In the genomic region with DNA sequence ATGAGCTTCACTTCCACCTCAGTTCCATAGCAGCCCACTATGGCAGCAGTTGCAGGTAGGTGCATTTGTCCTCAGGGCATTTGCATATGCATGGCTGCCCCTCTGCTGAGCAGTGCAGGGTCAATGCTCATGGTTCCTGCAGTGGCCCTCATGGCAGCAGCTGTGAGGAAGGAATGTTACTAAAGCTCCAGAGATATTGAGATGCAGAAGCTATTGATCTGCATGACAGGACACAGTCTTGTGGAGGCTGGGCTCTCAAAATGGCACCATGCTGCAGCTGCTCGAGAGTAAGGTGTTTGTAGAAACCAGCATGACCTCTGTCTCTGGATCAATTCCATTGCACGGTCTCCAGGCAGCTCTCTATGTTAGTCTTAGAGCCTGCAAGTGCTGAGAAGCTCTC, we compare ENCODE assay signal across 25 cellular contexts.
DNase-seq lines count a peak whose midpoint lies in the region; ATAC-seq and TF ChIP-seq lines count a peak whose summit lies in the region.
"Had no signal": no experiment of that assay in that cellular context is flagged by ENCODE, and none has a peak within 500 bp of the region (broad histone marks: within the 10 kb centered on the region; RNA-seq: fewer than 3 reads in every experiment).

No MANE protein-coding gene starts in this region.

- peak overlapping the region; percentile 53 for H3K27ac Mint-ChIP-seq in glutamatergic neuron (ENCODE audit: unreplicated experiment)
- H3K27ac Mint-ChIP-seq: CD14-positive monocyte; CD8-positive, alpha-beta memory T cell had no signal

- intact Hi-C loops in IMR-90 (cut with micrococcal nuclease), result no loop called here

- H2BK20ac ChIP-seq in IMR-90 (ENCODE audit: low read depth, low read length), result no peak overlapping the region

- DNase-seq in ELF-1 (ENCODE audit: low read depth, low spot score) (peak; percentile 27), IMR-90 (no peak), glutamatergic neuron (peak; percentile 25), mesenchymal stem cell (no peak), NCI-H774 (lab: John Stamatoyannopoulos, UW) (no peak)
- DNase-seq: 8988T; ACHN; BE2C; CD8-positive, alpha-beta memory T cell; DMS 273 treated with DMSO at 0.1 percent for 48 hours; DMS79 treated with DMSO at 0.1 percent for 48 hours; H7; KBM-7; NCI-H1105 treated with DMSO at 0.1 percent for 48 hours; NCI-H1694; NCI-H2029 treated with DMSO at 0.1 percent for 48 hours; NCI-H446 treated with DMSO at 0.1 percent for 48 hours; NCI-H526; OCI-M1; Peyer's patch; SIG-M5 had no signal

- CTCF ChIA-PET in IMR-90 (lab: Yijun Ruan, JAX), result no interaction called here

- peak overlapping the region; percentile 44; the same call in 1 of the 3 replicates for H2BK15ac ChIP-seq in IMR-90 (ENCODE audit: low read depth, low read length)
- H2BK15ac ChIP-seq in mesenchymal stem cell (ENCODE audit: low read depth, poor library complexity, severe bottlenecking), result no peak overlapping the region

- no peaks in the 10 kb centered on the region for H3K9me3 ChIP-seq in IMR-90 (ENCODE audit: control insufficient read depth, insufficient read depth, low read length)
- H3K9me3 ChIP-seq in mesenchymal stem cell (ENCODE audit: control insufficient read depth, low read length), result no peaks in the 10 kb centered on the region
- H3K9me3 ChIP-seq: BE2C, Peyer's patch had no signal

- ATAC-seq in IMR-90 (ENCODE audit: low read depth) (no peak), GM21619 (IDR thresholded peaks at IDR 0.05; ENCODE audit: unreplicated experiment) (no peak), GM21360 (IDR thresholded peaks at IDR 0.05; ENCODE audit: unreplicated experiment) (no peak)

- POLR2A ChIA-PET in IMR-90 (lab: Charles Lee; ENCODE audit: unreplicated experiment), result no interaction called here

- H2BK120ac ChIP-seq in IMR-90 (ENCODE audit: low read depth, low read length), result no peak overlapping the region; the same call in 1 of the 2 replicates
- H2BK120ac ChIP-seq in mesenchymal stem cell (ENCODE audit: low read depth, low read length), result no peak overlapping the region

- TF ChIP-seq RAD21 in IMR-90 (IDR thresholded peaks at IDR 0.05; ENCODE audit: low read length), result no peak

- H4K8ac ChIP-seq in IMR-90 (ENCODE audit: low read depth in 2 of 2, low read length in 2 of 2) (no peak overlapping the region), mesenchymal stem cell (ENCODE audit: low read length) (peak overlapping the region; percentile 19)

- H2AFZ ChIP-seq in IMR-90 (replicated peaks; ENCODE audit: low read length, poor library complexity), result peak overlapping the region; percentile 48
- H2AFZ ChIP-seq in mesenchymal stem cell (ENCODE audit: low read depth, low read length), result no peak overlapping the region

- H4K5ac ChIP-seq in IMR-90 (ENCODE audit: low read depth, low read length), result no peak overlapping the region

- H3K9me1 ChIP-seq in IMR-90 (ENCODE audit: insufficient read depth, low read length), result no peaks in the 10 kb centered on the region

- H3K56ac ChIP-seq in IMR-90 (ENCODE audit: extremely low read depth, insufficient read depth, low read length), result no peak overlapping the region

- peaks cover 4% of the 10 kb centered on the region for H3K27me3 Mint-ChIP-seq in glutamatergic neuron (ENCODE audit: unreplicated experiment)

- H2AK5ac ChIP-seq in IMR-90 (ENCODE audit: low read depth, low read length) (peak overlapping the region; percentile 37; the same call in 1 of the 2 replicates), mesenchymal stem cell (ENCODE audit: low read length, severe bottlenecking) (no peak overlapping the region)

- peaks cover 8% of the 10 kb centered on the region for H3K9me3 Mint-ChIP-seq in glutamatergic neuron (ENCODE audit: unreplicated experiment)

- peak overlapping the region in 1 of 2 experiments; percentile 29 for H2BK12ac ChIP-seq in mesenchymal stem cell (ENCODE audit: low read length in 2 of 2)

- no peak overlapping the region for H3K27ac ChIP-seq in IMR-90 (ENCODE audit: insufficient read depth, low read length)
- H3K27ac ChIP-seq in mesenchymal stem cell (ENCODE audit: low read length, poor library complexity, severe bottlenecking), result no peak overlapping the region
- H3K27ac ChIP-seq: Peyer's patch, SK-N-MC had no signal

- no peak overlapping the region for H2BK5ac ChIP-seq in IMR-90 (ENCODE audit: low read depth, low read length, poor library complexity, severe bottlenecking)
- H2BK5ac ChIP-seq in mesenchymal stem cell (ENCODE audit: low read depth, low read length, poor library complexity, severe bottlenecking), result no peak overlapping the region

- H3K23ac ChIP-seq in IMR-90 (ENCODE audit: low read depth, low read length), result no peak overlapping the region
- H3K23ac ChIP-seq in mesenchymal stem cell (ENCODE audit: low read length in 2 of 2), result no peak overlapping the region

- no peak overlapping the region for H3K9ac ChIP-seq in IMR-90 (ENCODE audit: low read depth, low read length)
- H3K9ac ChIP-seq in mesenchymal stem cell (ENCODE audit: low read length), result no peak overlapping the region

- no peak overlapping the region for H2AK9ac ChIP-seq in IMR-90 (replicated peaks; ENCODE audit: low read depth, low read length, poor library complexity)

- H3K4me2 ChIP-seq in IMR-90 (ENCODE audit: low read depth, low read length), result no peak overlapping the region
- H3K4me2 ChIP-seq in mesenchymal stem cell (ENCODE audit: low read length, poor library complexity, severe bottlenecking), result no peak overlapping the region

- H3K4me1 ChIP-seq in IMR-90 (ENCODE audit: control insufficient read depth, insufficient read depth, low read length) (peaks cover 1% of the 10 kb centered on the region; the same call in 1 of the 2 replicates), mesenchymal stem cell (ENCODE audit: control insufficient read depth, insufficient read depth, low read depth, low read length) (peaks cover 2% of the 10 kb centered on the region)
- H3K4me1 ChIP-seq: BE2C, Peyer's patch had no signal

- no peak for TF ChIP-seq POLR2A in IMR-90 (IDR thresholded peaks at IDR 0.05; ENCODE audit: low read depth, low read length)

- H3K4ac ChIP-seq in IMR-90 (ENCODE audit: low read depth, low read length), result no peak overlapping the region
- H3K4ac ChIP-seq in mesenchymal stem cell (ENCODE audit: low read depth in 1 of 2, low read length in 2 of 2), result no peak overlapping the region

- H3K27me3 ChIP-seq in IMR-90 (ENCODE audit: control insufficient read depth, insufficient read depth, low read length) (no peaks in the 10 kb centered on the region), mesenchymal stem cell (ENCODE audit: control insufficient read depth in 1 of 2, insufficient read depth in 1 of 2, low read length in 2 of 2) (no peaks in the 10 kb centered on the region)
- H3K27me3 ChIP-seq: BE2C, Peyer's patch had no signal

- no peak overlapping the region for H3K14ac ChIP-seq in IMR-90 (replicated peaks; ENCODE audit: low read depth, low read length)
- H3K14ac ChIP-seq in mesenchymal stem cell (ENCODE audit: low read length in 2 of 2), result no peak overlapping the region

- dilution Hi-C loops in IMR-90 (cut with HindIII; ENCODE audit: low sequenced_read_pairs, unreplicated experiment), result no loop called here

- H4K91ac ChIP-seq in IMR-90 (ENCODE audit: insufficient read depth, low read depth, low read length) (no peak overlapping the region), mesenchymal stem cell (ENCODE audit: low read length) (no peak overlapping the region)

- no peaks in the 10 kb centered on the region for H3K79me1 ChIP-seq in IMR-90 (ENCODE audit: low read depth in 1 of 2, low read length in 2 of 2)
- H3K79me1 ChIP-seq in mesenchymal stem cell (replicated peaks; ENCODE audit: low read length, poor library complexity, severe bottlenecking), result no peaks in the 10 kb centered on the region

- no peaks in the 10 kb centered on the region for H3K36me3 ChIP-seq in IMR-90 (ENCODE audit: control insufficient read depth, insufficient read depth, low read length)
- H3K36me3 ChIP-seq in mesenchymal stem cell (ENCODE audit: control insufficient read depth in 1 of 2, insufficient read depth in 2 of 2, low read depth in 1 of 2, low read length in 2 of 2), result no peaks in the 10 kb centered on the region
- H3K36me3 ChIP-seq: BE2C, Peyer's patch had no signal

- BruUV-seq in IMR-90 (replicated peaks; lab: Mats Ljungman, UMichigan), result no TSS peak

- H4K20me1 ChIP-seq in IMR-90 (ENCODE audit: insufficient read depth, low read length), result no peaks in the 10 kb centered on the region

- no peak overlapping the region for H3K18ac ChIP-seq in IMR-90 (ENCODE audit: low read depth, low read length)
- H3K18ac ChIP-seq in mesenchymal stem cell (ENCODE audit: low read depth in 1 of 2, low read length in 2 of 2), result peak overlapping the region in 1 of 2 experiments; percentile 54

- H3K4me1 Mint-ChIP-seq in glutamatergic neuron (ENCODE audit: low read depth, unreplicated experiment), result peaks cover 23% of the 10 kb centered on the region
- H3K4me1 Mint-ChIP-seq: CD14-positive monocyte; CD8-positive, alpha-beta memory T cell had no signal

- in situ Hi-C loops in IMR-90 (cut with MboI; ENCODE audit: low sequenced_read_pairs), result no loop called here

- no peaks in the 10 kb centered on the region for H3K36me3 Mint-ChIP-seq in glutamatergic neuron (ENCODE audit: unreplicated experiment)
- H3K36me3 Mint-ChIP-seq: CD14-positive monocyte; CD8-positive, alpha-beta memory T cell had no signal

- TF ChIP-seq CTCF in IMR-90 (conservative IDR thresholded peaks at IDR 0.05; ENCODE audit: low read depth, low read length), result no peak
- TF ChIP-seq CTCF in glutamatergic neuron (IDR thresholded peaks at IDR 0.05; ENCODE audit: partially characterized antibody, unreplicated experiment), result no peak

- H3K4me3 ChIP-seq in IMR-90 (ENCODE audit: insufficient read depth, low read depth, low read length) (no peak overlapping the region), mesenchymal stem cell (ENCODE audit: insufficient read depth in 1 of 2, low read depth in 1 of 2, low read length in 2 of 2) (no peak overlapping the region)
- H3K4me3 ChIP-seq: Peyer's patch, SK-N-MC had no signal

- H3K4me3 Mint-ChIP-seq in glutamatergic neuron (ENCODE audit: unreplicated experiment), result peak overlapping the region; percentile 41
- H3K4me3 Mint-ChIP-seq: CD14-positive monocyte; CD8-positive, alpha-beta memory T cell had no signal

- WGBS in IMR-90 (ENCODE audit: extremely low coverage in 2 of 2, insufficient read length in 1 of 2), 2 experiments, result no CpG with 5 or more reads among the region's 2 CpGs
- WGBS in mesenchymal stem cell, result 92% methylated on average over 2 of the region's 2 CpGs

TF ChIP-seq in IMR-90, 13 proteins besides CTCF, POLR2A, EP300 and RAD21 (continues in another document):
- TF ChIP-seq CEBPB (IDR thresholded peaks at IDR 0.05; ENCODE audit: low read depth, low read length) (no peak), MXI1 (IDR thresholded peaks at IDR 0.05; ENCODE audit: borderline replicate concordance, low read depth, low read length) (no peak), SMC3 (IDR thresholded peaks at IDR 0.05; ENCODE audit: low read depth, low read length) (no peak)
- TF ChIP-seq, protein P1, sequence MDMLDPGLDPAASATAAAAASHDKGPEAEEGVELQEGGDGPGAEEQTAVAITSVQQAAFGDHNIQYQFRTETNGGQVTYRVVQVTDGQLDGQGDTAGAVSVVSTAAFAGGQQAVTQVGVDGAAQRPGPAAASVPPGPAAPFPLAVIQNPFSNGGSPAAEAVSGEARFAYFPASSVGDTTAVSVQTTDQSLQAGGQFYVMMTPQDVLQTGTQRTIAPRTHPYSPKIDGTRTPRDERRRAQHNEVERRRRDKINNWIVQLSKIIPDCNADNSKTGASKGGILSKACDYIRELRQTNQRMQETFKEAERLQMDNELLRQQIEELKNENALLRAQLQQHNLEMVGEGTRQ (IDR thresholded peaks at IDR 0.05; ENCODE audit: low read depth, low read length), result no peak

Comparison
In these comparisons a context has a peak if more than half of its experiments do, and no peak if none do; other contexts are left out.
1. DNase-seq: peak in ELF-1 (single experiment) and glutamatergic neuron (single experiment); none in IMR-90 (single experiment), mesenchymal stem cell (single experiment) and NCI-H774 (single experiment).